ENCODE assay signal across 1 cellular context in the genomic region with DNA sequence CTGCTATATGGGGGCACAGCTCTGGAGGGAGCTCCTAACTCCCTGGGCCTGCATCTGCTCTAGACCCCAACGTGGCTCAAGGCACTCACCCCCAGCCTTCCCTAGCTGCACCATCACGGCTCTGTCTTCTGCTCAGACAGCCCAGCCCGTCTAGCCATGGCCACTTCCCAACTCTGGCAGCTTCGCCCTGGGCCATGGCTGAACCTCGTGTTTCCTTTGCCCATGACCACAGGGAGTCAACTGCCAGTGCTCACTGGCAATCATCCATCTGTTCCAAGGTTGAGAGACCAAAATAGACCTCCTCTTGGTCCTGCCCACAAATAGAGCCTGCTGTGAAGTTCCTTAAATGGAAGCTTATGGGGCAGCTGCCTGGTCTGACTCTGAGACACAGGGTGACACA.
TF ChIP-seq lines count a peak whose summit lies in the region.

No MANE protein-coding gene starts in this region.

TF ChIP-seq in Ishikawa, 13 proteins besides CTCF, POLR2A, EP300 and RAD21 (continued from another document):
- TF ChIP-seq, protein P1, sequence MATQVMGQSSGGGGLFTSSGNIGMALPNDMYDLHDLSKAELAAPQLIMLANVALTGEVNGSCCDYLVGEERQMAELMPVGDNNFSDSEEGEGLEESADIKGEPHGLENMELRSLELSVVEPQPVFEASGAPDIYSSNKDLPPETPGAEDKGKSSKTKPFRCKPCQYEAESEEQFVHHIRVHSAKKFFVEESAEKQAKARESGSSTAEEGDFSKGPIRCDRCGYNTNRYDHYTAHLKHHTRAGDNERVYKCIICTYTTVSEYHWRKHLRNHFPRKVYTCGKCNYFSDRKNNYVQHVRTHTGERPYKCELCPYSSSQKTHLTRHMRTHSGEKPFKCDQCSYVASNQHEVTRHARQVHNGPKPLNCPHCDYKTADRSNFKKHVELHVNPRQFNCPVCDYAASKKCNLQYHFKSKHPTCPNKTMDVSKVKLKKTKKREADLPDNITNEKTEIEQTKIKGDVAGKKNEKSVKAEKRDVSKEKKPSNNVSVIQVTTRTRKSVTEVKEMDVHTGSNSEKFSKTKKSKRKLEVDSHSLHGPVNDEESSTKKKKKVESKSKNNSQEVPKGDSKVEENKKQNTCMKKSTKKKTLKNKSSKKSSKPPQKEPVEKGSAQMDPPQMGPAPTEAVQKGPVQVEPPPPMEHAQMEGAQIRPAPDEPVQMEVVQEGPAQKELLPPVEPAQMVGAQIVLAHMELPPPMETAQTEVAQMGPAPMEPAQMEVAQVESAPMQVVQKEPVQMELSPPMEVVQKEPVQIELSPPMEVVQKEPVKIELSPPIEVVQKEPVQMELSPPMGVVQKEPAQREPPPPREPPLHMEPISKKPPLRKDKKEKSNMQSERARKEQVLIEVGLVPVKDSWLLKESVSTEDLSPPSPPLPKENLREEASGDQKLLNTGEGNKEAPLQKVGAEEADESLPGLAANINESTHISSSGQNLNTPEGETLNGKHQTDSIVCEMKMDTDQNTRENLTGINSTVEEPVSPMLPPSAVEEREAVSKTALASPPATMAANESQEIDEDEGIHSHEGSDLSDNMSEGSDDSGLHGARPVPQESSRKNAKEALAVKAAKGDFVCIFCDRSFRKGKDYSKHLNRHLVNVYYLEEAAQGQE (IDR thresholded peaks at IDR 0.05; ENCODE audit: low read depth), result no peak
- TF ChIP-seq, protein P2, sequence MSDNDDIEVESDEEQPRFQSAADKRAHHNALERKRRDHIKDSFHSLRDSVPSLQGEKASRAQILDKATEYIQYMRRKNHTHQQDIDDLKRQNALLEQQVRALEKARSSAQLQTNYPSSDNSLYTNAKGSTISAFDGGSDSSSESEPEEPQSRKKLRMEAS (IDR thresholded peaks at IDR 0.05), result peak; percentile 73; the same call in 1 of the 2 replicates
- no peak for TF ChIP-seq CEBPB (IDR thresholded peaks at IDR 0.05)
- TF ChIP-seq NFIC (IDR thresholded peaks at IDR 0.05), result no peak
